In genomic region chr2:54531558-54531957, GRCh38 we compare ENCODE assay signal across 16 cellular contexts.
DNase-seq lines count a peak whose midpoint lies in the region; ATAC-seq and TF ChIP-seq lines count a peak whose summit lies in the region.
"Had no signal": no experiment of that assay in that cellular context is flagged by ENCODE, and none has a peak within 500 bp of the region (broad histone marks: within the 10 kb centered on the region; RNA-seq: fewer than 3 reads in every experiment).

No MANE protein-coding gene starts in this region.

- ATAC-seq in psoas muscle, result no peak
- ATAC-seq: heart right ventricle; stimulated activated naive CD8-positive, alpha-beta T cell treated with anti-CD3 and anti-CD28 coated beads, Interleukin-15, amount 100 ng/mL, for 72 hours; WTC11 had no signal

- TF ChIP-seq EP300 in ovary (IDR thresholded peaks at IDR 0.05), result no peak

- peak; percentile 82 for DNase-seq in HPDE6-E6E7 (ENCODE audit: extremely low spot score)
- DNase-seq in amniotic epithelial cell (ENCODE audit: low read depth), result peak; percentile 67
- DNase-seq in glomerular visceral epithelial cell (ENCODE audit: extremely low spot score), result peak; percentile 70
- no peak for DNase-seq in SHP77 treated with DMSO at 0.1 percent for 48 hours (lab: John Stamatoyannopoulos, UW)
- no peak for DNase-seq in ovary
- DNase-seq in psoas muscle, result no peak
- DNase-seq in MG63, result no peak
- DNase-seq: activated naive CD8-positive, alpha-beta T cell treated with anti-CD3 and anti-CD28 coated beads for 36 hours; CD4-positive, CD25-positive, alpha-beta regulatory T cell; dorsolateral prefrontal cortex; heart right ventricle; midbrain; stimulated activated CD4-positive, alpha-beta T cell treated with anti-CD3 and anti-CD28 coated beads, Interleukin-4, amount 100 ng/mL, for 4 hours; stimulated activated naive CD8-positive, alpha-beta T cell treated with anti-CD3 and anti-CD28 coated beads, Interleukin-15, amount 100 ng/mL, for 72 hours had no signal

- intact Hi-C loops in ovary (cut with DNase I) (loop anchor here in 1 of 4 donors (10.0 kb wide), 1 partner anchor 173 kb away; no protein-coding TSS in a partner anchor), psoas muscle (cut with DNase I) (no loop called here)

- H3K36me3 ChIP-seq in subcutaneous abdominal adipose tissue (ENCODE audit: control insufficient read depth in 5 of 5, insufficient read depth in 5 of 5, low read length in 5 of 5) (peaks cover 27 to 75% (median 43%) of the 10 kb centered on the region in 5 donors), ovary (no peaks in the 10 kb centered on the region), psoas muscle (ENCODE audit: insufficient read depth in 1 of 2, low read depth in 1 of 2) (peaks cover 3 to 41% of the 10 kb centered on the region in 2 donors), MG63 (peaks cover 40% of the 10 kb centered on the region)

- H3K9me3 ChIP-seq in subcutaneous abdominal adipose tissue (ENCODE audit: control insufficient read depth in 5 of 5, low read length in 5 of 5) (no peaks in the 10 kb centered on the region), ovary (no peaks in the 10 kb centered on the region), psoas muscle (no peaks in the 10 kb centered on the region), MG63 (no peaks in the 10 kb centered on the region)
- H3K9me3 ChIP-seq: heart right ventricle had no signal

- WGBS in ovary, 3 donors, result 64 to 79% (median 75%) methylated on average over 5 of the region's 5 CpGs
- WGBS in psoas muscle, 3 donors, result 72 to 74% (median 73%) methylated on average over 5 of the region's 5 CpGs

- H3K27ac ChIP-seq in subcutaneous abdominal adipose tissue (ENCODE audit: low read depth, low read length) (peak overlapping the region; percentile 84), ovary (no peak overlapping the region), psoas muscle (no peak overlapping the region)

- no peak for TF ChIP-seq CTCF in ovary (IDR thresholded peaks at IDR 0.05)
- no peak for TF ChIP-seq CTCF in psoas muscle (IDR thresholded peaks at IDR 0.05)

- no peak for TF ChIP-seq POLR2A in ovary (IDR thresholded peaks at IDR 0.05)

- H3K9ac ChIP-seq in subcutaneous abdominal adipose tissue (ENCODE audit: low read length in 5 of 5), result peak overlapping the region in 2 of 5 donors; percentile 7 to 38

- H3K27me3 ChIP-seq in subcutaneous abdominal adipose tissue (ENCODE audit: control insufficient read depth in 5 of 5, insufficient read depth in 4 of 5, low read length in 5 of 5) (no peaks in the 10 kb centered on the region), ovary (no peaks in the 10 kb centered on the region), psoas muscle (ENCODE audit: insufficient read depth in 3 of 3, low read length in 2 of 3) (no peaks in the 10 kb centered on the region), MG63 (no peaks in the 10 kb centered on the region)
- H3K27me3 ChIP-seq: dorsolateral prefrontal cortex, heart right ventricle had no signal

- H3K4me1 ChIP-seq in subcutaneous abdominal adipose tissue (ENCODE audit: control insufficient read depth in 5 of 5, insufficient read depth in 5 of 5, low read length in 5 of 5) (peaks cover 0 to 24% (median 14%) of the 10 kb centered on the region in 5 donors), ovary (ENCODE audit: insufficient read depth) (peaks cover 3% of the 10 kb centered on the region), psoas muscle (peaks cover 4% of the 10 kb centered on the region)

- H3K4me3 ChIP-seq in subcutaneous abdominal adipose tissue (ENCODE audit: low read depth in 1 of 5, low read length in 5 of 5) (no peak overlapping the region), ovary (no peak overlapping the region), psoas muscle (no peak overlapping the region), MG63 (no peak overlapping the region)
- H3K4me3 ChIP-seq: dorsolateral prefrontal cortex, heart right ventricle had no signal

Comparison
In these comparisons a context has a peak if more than half of its experiments do, and no peak if none do; other contexts are left out.
1. DNase-seq: peak in HPDE6-E6E7 (single experiment), amniotic epithelial cell (single experiment) and glomerular visceral epithelial cell (single experiment); none in SHP77 treated with DMSO at 0.1 percent for 48 hours (single experiment), ovary (0 of 5), psoas muscle (0 of 2) and MG63 (single experiment).